In the genomic region with DNA sequence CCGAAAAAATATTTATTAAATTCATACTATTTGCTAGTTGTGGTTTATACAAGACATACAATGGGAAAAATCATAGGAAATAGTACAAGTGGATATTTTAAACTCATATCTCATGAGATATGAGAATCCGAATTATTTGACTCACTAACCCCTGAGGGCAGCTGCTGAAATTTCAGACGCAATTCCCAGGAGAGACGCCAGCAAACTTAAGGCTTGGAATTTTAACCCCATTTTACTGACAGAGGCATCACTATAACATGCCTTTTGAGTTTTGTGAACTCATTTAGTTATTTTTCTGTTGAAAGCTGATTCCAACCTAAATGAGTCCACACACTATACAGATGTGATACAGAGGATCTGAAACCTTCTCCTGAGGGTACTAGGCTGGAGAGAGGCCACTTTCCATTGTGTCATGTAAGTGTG, we compare ENCODE assay signal across 11 cellular contexts. TPM values are rescaled to one million over a fixed set of nuclear protein-coding genes. Genes with fewer than 3 reads are reported as not detected.
DNase-seq lines count a peak whose midpoint lies in the region; ATAC-seq and TF ChIP-seq lines count a peak whose summit lies in the region.
"Had no signal": no experiment of that assay in that cellular context is flagged by ENCODE, and none has a peak within 500 bp of the region (broad histone marks: within the 10 kb centered on the region; RNA-seq: fewer than 3 reads in every experiment).

No MANE protein-coding gene starts in this region.

- H3K27ac ChIP-seq in SK-N-MC, result no peak overlapping the region
- H3K27ac ChIP-seq in foreskin keratinocyte, result no peak overlapping the region
- H3K27ac ChIP-seq: spleen had no signal

- H3K4me3 ChIP-seq in SK-N-MC (peak overlapping the region; percentile 70), skeletal muscle satellite cell (ENCODE audit: low read length) (no peak overlapping the region)
- H3K4me3 ChIP-seq: spleen had no signal

- H3K9ac ChIP-seq in SK-N-MC (ENCODE audit: insufficient read length), result no peak overlapping the region
- H3K9ac ChIP-seq in skeletal muscle satellite cell (ENCODE audit: low read depth, low read length), result peak overlapping the region; percentile 71

- TF ChIP-seq CTCF in foreskin keratinocyte (conservative IDR thresholded peaks at IDR 0.05), result no peak

- DNase-seq in SK-N-MC (ENCODE audit: low read depth, low spot score), result peak; percentile 37
- peak in 1 of 2 donors; percentile 49 for DNase-seq in foreskin keratinocyte
- no peak for DNase-seq in OCI-M2 (lab: John Stamatoyannopoulos, UW; ENCODE audit: unreplicated experiment)
- no peak for DNase-seq in COLO668 (lab: John Stamatoyannopoulos, UW; ENCODE audit: unreplicated experiment)
- DNase-seq: spleen had no signal

- H3K36me3 ChIP-seq in SK-N-MC (ENCODE audit: insufficient read depth, low read length) (no peaks in the 10 kb centered on the region), skeletal muscle satellite cell (ENCODE audit: insufficient read depth, low read length) (no peaks in the 10 kb centered on the region)
- H3K36me3 ChIP-seq: spleen had no signal

- peak overlapping the region; percentile 69 for H3K4me2 ChIP-seq in skeletal muscle satellite cell (ENCODE audit: low read length)

- H3K9me3 ChIP-seq in SK-N-MC (ENCODE audit: low read depth, low read length) (no peaks in the 10 kb centered on the region), skeletal muscle satellite cell (replicated peaks; ENCODE audit: low read length) (no peaks in the 10 kb centered on the region)
- H3K9me3 ChIP-seq: spleen had no signal

- peak; percentile 12 for ATAC-seq in GM18498 (IDR thresholded peaks at IDR 0.05; ENCODE audit: unreplicated experiment)
- peak; percentile 43 for ATAC-seq in foreskin keratinocyte
- no peak for ATAC-seq in HG03025 (IDR thresholded peaks at IDR 0.05; ENCODE audit: low FRiP score, unreplicated experiment)
- ATAC-seq in GM21576 (IDR thresholded peaks at IDR 0.05; ENCODE audit: unreplicated experiment), result no peak

- H3K4me1 ChIP-seq in foreskin keratinocyte, result peaks cover 9% of the 10 kb centered on the region
- H3K4me1 ChIP-seq in skeletal muscle satellite cell (ENCODE audit: control insufficient read depth, insufficient read depth, low read length), result peaks cover 23% of the 10 kb centered on the region
- H3K4me1 ChIP-seq: spleen had no signal

- H3K27me3 ChIP-seq in foreskin keratinocyte (no peaks in the 10 kb centered on the region), skeletal muscle satellite cell (ENCODE audit: control insufficient read depth, insufficient read depth, low read length) (no peaks in the 10 kb centered on the region)
- H3K27me3 ChIP-seq: spleen had no signal

RNA-seq across cellular contexts. Expression of gene MROH9, which starts 5.9 kb away (rescaled TPM):
- total RNA-seq in foreskin keratinocyte, result not detected in 2 replicates
- polyA plus RNA-seq in foreskin keratinocyte, result not detected in 2 replicates
- 0.22 and 1.0 TPM in 2 replicates for total RNA-seq in skeletal muscle satellite cell (2012; rRNA removed)
- total RNA-seq: activated T-helper 2 cell treated with anti-CD3 and anti-CD28 coated beads, Interferon-gamma antibody, Interleukin-2, Interleukin-4, amounts not matched to agents 10 μg/mL and 5 μg/mL and 100 μg/mL, durations not matched to agents 14 hours and 24 hours and 36 hours; spleen; WTC11 had no signal
- polyA plus RNA-seq: spleen had no signal

Comparison
In these comparisons a context has a peak if more than half of its experiments do, and no peak if none do; other contexts are left out.
1. ATAC-seq: peak in GM18498 (single experiment) and foreskin keratinocyte (single experiment); none in HG03025 (single experiment) and GM21576 (single experiment).